Comparison of ENCODE assay signal across 1 cellular context in genomic region chr7:32499755-32500154, GRCh38.
TF ChIP-seq lines count a peak whose summit lies in the region.

No MANE protein-coding gene starts in this region.

TF ChIP-seq in HepG2, 621 proteins besides CTCF, POLR2A, EP300 and RAD21:
- peak; percentile 47; the same call in 1 of the 2 replicates for TF ChIP-seq ZMYM3 (CRISPR knock-in tag; IDR thresholded peaks at IDR 0.05)
TF ChIP-seq in HepG2: peak in this region for 1; not testable (repeated sequence) for 620.
